ENCODE assay signal across 1 cellular context in the genomic region with DNA sequence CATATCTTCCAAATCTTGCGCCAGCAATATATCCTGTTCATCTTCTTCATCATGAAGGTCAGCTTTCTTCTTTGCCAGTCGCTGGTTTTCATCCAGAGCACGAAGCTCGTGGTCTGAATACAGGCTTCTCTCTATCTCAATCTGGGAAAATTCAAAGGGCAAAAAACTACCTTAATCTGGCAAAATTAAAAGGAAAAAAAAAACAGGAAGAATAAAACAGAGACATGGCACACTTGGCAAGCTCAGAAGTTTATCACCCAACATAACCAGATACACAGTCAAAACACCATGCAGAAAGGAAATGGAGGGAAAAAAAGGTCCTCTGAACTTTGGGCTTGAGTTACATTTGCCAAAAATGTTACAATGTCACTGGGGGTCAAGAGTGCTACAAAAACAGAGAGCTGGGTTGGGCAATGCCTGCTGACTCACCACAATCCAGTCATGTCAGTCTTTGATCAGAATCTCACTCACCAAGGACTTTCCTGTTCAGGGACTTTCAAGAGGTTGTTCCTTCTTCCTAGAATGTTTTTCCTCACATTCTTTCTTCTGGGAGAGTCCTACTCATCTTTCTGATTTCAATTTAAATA.
TF ChIP-seq lines count a peak whose summit lies in the region.

No MANE protein-coding gene starts in this region.

TF ChIP-seq in K562, 482 proteins besides CTCF, POLR2A, EP300 and RAD21 (continued from another document and continues in another):
- TF ChIP-seq CSDE1 (IDR thresholded peaks at IDR 0.05): no peak
- TF ChIP-seq CREB5 (CRISPR knock-in tag; IDR thresholded peaks at IDR 0.05): no peak
- TF ChIP-seq POLR2B (IDR thresholded peaks at IDR 0.05; ENCODE audit: low read depth, partially characterized antibody): no peak
- TF ChIP-seq ZNF589 (CRISPR knock-in tag; IDR thresholded peaks at IDR 0.05; ENCODE audit: low read depth): no peak
- TF ChIP-seq CREBBP (IDR thresholded peaks at IDR 0.05; ENCODE audit: low read depth, low read length): no peak
- no peak for TF ChIP-seq ZNF146 (CRISPR knock-in tag; IDR thresholded peaks at IDR 0.05; ENCODE audit: unreplicated experiment)
- no peak for TF ChIP-seq RBM25 (IDR thresholded peaks at IDR 0.05; ENCODE audit: low read depth, low read length, severe bottlenecking)
- TF ChIP-seq ATF4 (CRISPR knock-in tag; IDR thresholded peaks at IDR 0.05): no peak
- no peak for TF ChIP-seq CBFA2T2 (conservative IDR thresholded peaks at IDR 0.05)
- TF ChIP-seq ZNF551 (CRISPR knock-in tag; IDR thresholded peaks at IDR 0.05): no peak
- no peak for TF ChIP-seq GTF2E2 (tag; IDR thresholded peaks at IDR 0.05)
- TF ChIP-seq MEIS2 (IDR thresholded peaks at IDR 0.05; ENCODE audit: partially characterized antibody): peak; percentile 43
- TF ChIP-seq CREB1 (IDR thresholded peaks at IDR 0.05): 0 out of 2 replicates have a peak, but pooled peaks have one; percentile 16
- no peak for TF ChIP-seq CREB1 (CRISPR knock-in tag; IDR thresholded peaks at IDR 0.05)
- TF ChIP-seq SETDB1 (IDR thresholded peaks at IDR 0.05; ENCODE audit: low read length): no peak
- TF ChIP-seq ZZZ3 (IDR thresholded peaks at IDR 0.05): no peak
- TF ChIP-seq, protein P1, sequence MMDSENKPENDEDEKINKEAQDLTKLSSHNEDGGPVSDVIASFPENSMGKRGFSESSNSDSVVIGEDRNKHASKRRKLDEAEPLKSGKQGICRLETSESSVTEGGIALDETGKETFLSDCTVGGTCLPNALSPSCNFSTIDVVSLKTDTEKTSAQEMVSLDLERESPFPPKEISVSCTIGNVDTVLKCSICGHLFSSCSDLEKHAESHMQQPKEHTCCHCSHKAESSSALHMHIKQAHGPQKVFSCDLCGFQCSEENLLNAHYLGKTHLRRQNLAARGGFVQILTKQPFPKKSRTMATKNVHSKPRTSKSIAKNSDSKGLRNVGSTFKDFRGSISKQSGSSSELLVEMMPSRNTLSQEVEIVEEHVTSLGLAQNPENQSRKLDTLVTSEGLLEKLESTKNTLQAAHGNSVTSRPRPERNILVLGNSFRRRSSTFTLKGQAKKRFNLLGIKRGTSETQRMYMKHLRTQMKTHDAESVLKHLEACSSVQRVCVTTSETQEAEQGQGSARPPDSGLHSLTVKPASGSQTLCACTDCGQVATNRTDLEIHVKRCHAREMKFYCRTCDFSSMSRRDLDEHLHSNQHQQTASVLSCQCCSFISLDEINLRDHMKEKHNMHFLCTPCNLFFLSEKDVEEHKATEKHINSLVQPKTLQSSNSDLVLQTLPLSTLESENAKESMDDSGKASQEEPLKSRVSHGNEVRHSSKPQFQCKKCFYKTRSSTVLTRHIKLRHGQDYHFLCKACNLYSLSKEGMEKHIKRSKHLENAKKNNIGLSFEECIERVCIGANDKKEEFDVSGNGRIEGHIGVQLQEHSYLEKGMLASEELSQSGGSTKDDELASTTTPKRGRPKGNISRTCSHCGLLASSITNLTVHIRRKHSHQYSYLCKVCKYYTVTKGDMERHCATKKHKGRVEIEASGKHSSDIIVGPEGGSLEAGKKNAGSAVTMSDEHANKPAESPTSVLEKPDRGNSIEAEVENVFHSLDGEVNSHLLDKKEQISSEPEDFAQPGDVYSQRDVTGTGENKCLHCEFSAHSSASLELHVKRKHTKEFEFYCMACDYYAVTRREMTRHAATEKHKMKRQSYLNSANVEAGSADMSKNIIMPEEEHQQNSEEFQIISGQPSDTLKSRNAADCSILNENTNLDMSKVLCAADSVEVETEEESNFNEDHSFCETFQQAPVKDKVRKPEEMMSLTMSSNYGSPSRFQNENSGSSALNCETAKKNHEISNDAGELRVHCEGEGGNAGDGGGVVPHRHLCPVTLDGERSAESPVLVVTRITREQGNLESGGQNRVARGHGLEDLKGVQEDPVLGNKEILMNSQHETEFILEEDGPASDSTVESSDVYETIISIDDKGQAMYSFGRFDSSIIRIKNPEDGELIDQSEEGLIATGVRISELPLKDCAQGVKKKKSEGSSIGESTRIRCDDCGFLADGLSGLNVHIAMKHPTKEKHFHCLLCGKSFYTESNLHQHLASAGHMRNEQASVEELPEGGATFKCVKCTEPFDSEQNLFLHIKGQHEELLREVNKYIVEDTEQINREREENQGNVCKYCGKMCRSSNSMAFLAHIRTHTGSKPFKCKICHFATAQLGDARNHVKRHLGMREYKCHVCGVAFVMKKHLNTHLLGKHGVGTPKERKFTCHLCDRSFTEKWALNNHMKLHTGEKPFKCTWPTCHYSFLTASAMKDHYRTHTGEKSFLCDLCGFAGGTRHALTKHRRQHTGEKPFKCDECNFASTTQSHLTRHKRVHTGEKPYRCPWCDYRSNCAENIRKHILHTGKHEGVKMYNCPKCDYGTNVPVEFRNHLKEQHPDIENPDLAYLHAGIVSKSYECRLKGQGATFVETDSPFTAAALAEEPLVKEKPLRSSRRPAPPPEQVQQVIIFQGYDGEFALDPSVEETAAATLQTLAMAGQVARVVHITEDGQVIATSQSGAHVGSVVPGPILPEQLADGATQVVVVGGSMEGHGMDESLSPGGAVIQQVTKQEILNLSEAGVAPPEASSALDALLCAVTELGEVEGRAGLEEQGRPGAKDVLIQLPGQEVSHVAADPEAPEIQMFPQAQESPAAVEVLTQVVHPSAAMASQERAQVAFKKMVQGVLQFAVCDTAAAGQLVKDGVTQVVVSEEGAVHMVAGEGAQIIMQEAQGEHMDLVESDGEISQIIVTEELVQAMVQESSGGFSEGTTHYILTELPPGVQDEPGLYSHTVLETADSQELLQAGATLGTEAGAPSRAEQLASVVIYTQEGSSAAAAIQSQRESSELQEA (IDR thresholded peaks at IDR 0.05; ENCODE audit: low read depth): no peak
- TF ChIP-seq MBD2 (IDR thresholded peaks at IDR 0.05; ENCODE audit: borderline replicate concordance, low read depth): no peak
- TF ChIP-seq PTTG1 (tag; IDR thresholded peaks at IDR 0.05; ENCODE audit: low read depth): no peak
- no peak for TF ChIP-seq ZNF699 (CRISPR knock-in tag; IDR thresholded peaks at IDR 0.05; ENCODE audit: insufficient replicate concordance)
- TF ChIP-seq ZNF408 (CRISPR knock-in tag; IDR thresholded peaks at IDR 0.05; ENCODE audit: low read depth): no peak
- no peak for TF ChIP-seq ZNF224 (CRISPR knock-in tag; IDR thresholded peaks at IDR 0.05)
- no peak for TF ChIP-seq ATF6 (CRISPR knock-in tag; IDR thresholded peaks at IDR 0.05)
- no peak for TF ChIP-seq SP2 (IDR thresholded peaks at IDR 0.05; ENCODE audit: extremely low read depth, low read depth, low read length, poor library complexity, severe bottlenecking)
- TF ChIP-seq ZNF57 (CRISPR knock-in tag; IDR thresholded peaks at IDR 0.05): no peak
- no peak for TF ChIP-seq HNRNPUL1 (IDR thresholded peaks at IDR 0.05; ENCODE audit: low read length)
- TF ChIP-seq BACH1 (tag; IDR thresholded peaks at IDR 0.05): peak; percentile 70
- no peak for TF ChIP-seq POLR3G (IDR thresholded peaks at IDR 0.05; ENCODE audit: extremely low read depth, insufficient read length, insufficient replicate concordance)
- peak; percentile 78 for TF ChIP-seq SMARCA4 (IDR thresholded peaks at IDR 0.05)
- no peak for TF ChIP-seq NR2C2 (CRISPR knock-in tag; IDR thresholded peaks at IDR 0.05)
- TF ChIP-seq NR2C2 (tag; IDR thresholded peaks at IDR 0.05): peak; percentile 75
- no peak for TF ChIP-seq NR1H2 (CRISPR knock-in tag; IDR thresholded peaks at IDR 0.05)
- TF ChIP-seq ZNF347 (CRISPR knock-in tag; IDR thresholded peaks at IDR 0.05; ENCODE audit: low read depth): no peak
- no peak for TF ChIP-seq ETV1 (tag; conservative IDR thresholded peaks at IDR 0.05; ENCODE audit: low read depth)
- peak; percentile 31 for TF ChIP-seq PRDM10 (IDR thresholded peaks at IDR 0.05; ENCODE audit: partially characterized antibody)
- peak; percentile 96 for TF ChIP-seq FOSL1 (tag; conservative IDR thresholded peaks at IDR 0.05)
- no peak for TF ChIP-seq THAP12 (CRISPR knock-in tag; IDR thresholded peaks at IDR 0.05)
- TF ChIP-seq SMARCE1 (IDR thresholded peaks at IDR 0.05): peak; percentile 66; the same call in 1 of the 2 replicates
- TF ChIP-seq, protein P2, sequence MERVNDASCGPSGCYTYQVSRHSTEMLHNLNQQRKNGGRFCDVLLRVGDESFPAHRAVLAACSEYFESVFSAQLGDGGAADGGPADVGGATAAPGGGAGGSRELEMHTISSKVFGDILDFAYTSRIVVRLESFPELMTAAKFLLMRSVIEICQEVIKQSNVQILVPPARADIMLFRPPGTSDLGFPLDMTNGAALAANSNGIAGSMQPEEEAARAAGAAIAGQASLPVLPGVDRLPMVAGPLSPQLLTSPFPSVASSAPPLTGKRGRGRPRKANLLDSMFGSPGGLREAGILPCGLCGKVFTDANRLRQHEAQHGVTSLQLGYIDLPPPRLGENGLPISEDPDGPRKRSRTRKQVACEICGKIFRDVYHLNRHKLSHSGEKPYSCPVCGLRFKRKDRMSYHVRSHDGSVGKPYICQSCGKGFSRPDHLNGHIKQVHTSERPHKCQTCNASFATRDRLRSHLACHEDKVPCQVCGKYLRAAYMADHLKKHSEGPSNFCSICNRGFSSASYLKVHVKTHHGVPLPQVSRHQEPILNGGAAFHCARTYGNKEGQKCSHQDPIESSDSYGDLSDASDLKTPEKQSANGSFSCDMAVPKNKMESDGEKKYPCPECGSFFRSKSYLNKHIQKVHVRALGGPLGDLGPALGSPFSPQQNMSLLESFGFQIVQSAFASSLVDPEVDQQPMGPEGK (CRISPR knock-in tag; IDR thresholded peaks at IDR 0.05; ENCODE audit: borderline replicate concordance): no peak
- peak; percentile 74 for TF ChIP-seq MAFK (IDR thresholded peaks at IDR 0.05; ENCODE audit: low read length)
- TF ChIP-seq KLF16 (IDR thresholded peaks at IDR 0.05): no peak
- no peak for TF ChIP-seq SRF (CRISPR knock-in tag; IDR thresholded peaks at IDR 0.05)
